Comparison of ENCODE assay signal across 1 cellular context in the genomic region with DNA sequence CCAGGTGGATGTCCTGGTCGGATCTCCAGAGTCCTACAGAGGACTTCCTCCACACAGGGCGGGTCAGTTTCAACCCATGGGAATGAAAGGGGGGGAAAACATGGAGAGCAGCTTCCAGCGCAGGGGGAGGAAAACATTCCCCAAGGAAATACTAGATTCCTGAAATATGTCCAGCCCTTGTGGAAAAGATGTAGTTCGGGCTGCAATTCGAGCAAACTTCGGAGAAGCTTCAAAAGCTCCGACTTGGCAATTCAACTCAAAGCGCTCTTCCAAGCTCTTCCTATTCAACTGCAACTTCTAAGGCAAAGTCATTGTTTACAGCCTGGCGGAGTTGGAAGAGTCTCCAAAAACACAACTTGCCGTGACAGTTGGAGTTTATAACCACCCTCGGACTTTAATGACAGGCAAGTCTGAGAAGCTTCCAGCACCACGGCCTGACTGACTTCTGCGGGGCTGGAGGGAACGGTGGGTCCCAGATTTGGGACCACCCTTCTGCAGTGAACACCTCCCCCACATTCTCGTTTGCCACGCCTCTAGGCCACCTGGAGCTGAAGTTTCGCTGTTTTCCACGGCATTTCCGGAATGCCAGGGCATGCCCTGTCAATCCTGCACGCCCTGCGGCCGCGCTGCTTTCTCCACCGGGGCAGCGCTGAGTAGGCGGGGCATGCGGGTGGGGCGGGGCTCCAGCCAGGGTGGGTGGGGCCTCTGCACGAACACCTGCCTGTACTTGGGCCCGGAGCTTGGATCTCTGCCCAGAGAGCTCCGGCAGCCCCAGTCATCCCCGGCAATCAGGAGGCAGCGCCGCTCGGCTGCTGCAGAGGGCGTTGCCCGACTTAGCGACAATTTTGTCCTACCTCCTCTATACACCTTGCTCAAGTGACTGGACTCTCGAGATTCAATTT.
A peak's percentile ranks its signal among the peaks of the same experiment; 100 is the strongest.
TF ChIP-seq lines count a peak whose summit lies in the region.

No MANE protein-coding gene starts in this region.

TF ChIP-seq in HEK293, 187 proteins besides CTCF, POLR2A, EP300 and RAD21 (continued from another document):
- TF ChIP-seq, protein P1, sequence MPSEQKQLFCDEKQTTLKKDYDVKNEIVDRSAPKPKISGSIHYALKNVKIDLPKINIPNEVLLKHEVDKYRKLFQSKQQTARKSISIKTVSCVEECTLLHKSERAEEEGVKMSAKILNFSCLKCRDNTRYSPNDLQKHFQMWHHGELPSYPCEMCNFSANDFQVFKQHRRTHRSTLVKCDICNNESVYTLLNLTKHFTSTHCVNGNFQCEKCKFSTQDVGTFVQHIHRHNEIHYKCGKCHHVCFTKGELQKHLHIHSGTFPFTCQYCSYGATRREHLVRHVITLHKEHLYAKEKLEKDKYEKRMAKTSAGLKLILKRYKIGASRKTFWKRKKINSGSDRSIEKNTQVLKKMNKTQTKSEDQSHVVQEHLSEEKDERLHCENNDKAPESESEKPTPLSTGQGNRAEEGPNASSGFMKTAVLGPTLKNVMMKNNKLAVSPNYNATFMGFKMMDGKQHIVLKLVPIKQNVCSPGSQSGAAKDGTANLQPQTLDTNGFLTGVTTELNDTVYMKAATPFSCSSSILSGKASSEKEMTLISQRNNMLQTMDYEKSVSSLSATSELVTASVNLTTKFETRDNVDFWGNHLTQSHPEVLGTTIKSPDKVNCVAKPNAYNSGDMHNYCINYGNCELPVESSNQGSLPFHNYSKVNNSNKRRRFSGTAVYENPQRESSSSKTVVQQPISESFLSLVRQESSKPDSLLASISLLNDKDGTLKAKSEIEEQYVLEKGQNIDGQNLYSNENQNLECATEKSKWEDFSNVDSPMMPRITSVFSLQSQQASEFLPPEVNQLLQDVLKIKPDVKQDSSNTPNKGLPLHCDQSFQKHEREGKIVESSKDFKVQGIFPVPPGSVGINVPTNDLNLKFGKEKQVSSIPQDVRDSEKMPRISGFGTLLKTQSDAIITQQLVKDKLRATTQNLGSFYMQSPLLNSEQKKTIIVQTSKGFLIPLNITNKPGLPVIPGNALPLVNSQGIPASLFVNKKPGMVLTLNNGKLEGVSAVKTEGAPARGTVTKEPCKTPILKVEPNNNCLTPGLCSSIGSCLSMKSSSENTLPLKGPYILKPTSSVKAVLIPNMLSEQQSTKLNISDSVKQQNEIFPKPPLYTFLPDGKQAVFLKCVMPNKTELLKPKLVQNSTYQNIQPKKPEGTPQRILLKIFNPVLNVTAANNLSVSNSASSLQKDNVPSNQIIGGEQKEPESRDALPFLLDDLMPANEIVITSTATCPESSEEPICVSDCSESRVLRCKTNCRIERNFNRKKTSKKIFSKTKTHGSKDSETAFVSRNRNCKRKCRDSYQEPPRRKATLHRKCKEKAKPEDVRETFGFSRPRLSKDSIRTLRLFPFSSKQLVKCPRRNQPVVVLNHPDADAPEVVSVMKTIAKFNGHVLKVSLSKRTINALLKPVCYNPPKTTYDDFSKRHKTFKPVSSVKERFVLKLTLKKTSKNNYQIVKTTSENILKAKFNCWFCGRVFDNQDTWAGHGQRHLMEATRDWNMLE (tag by site-specific recombination; conservative IDR thresholded peaks at IDR 0.05; ENCODE audit: low read depth): no peak
- peak; percentile 21; the same call in 1 of the 2 replicates for TF ChIP-seq KLF8 (tag by site-specific recombination; IDR thresholded peaks at IDR 0.05)
- no peak for TF ChIP-seq ZNF510 (tag by site-specific recombination; IDR thresholded peaks at IDR 0.05; ENCODE audit: insufficient replicate concordance)
- peak; percentile 56; the same call in 1 of the 2 replicates for TF ChIP-seq ZNF660 (tag by site-specific recombination; IDR thresholded peaks at IDR 0.05)
- TF ChIP-seq ZNF266 (tag by site-specific recombination; IDR thresholded peaks at IDR 0.05; ENCODE audit: low read depth): no peak
- TF ChIP-seq, protein P2, sequence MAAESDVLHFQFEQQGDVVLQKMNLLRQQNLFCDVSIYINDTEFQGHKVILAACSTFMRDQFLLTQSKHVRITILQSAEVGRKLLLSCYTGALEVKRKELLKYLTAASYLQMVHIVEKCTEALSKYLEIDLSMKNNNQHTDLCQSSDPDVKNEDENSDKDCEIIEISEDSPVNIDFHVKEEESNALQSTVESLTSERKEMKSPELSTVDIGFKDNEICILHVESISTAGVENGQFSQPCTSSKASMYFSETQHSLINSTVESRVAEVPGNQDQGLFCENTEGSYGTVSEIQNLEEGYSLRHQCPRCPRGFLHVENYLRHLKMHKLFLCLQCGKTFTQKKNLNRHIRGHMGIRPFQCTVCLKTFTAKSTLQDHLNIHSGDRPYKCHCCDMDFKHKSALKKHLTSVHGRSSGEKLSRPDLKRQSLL (tag by site-specific recombination; IDR thresholded peaks at IDR 0.05): 0 out of 2 replicates have a peak, but pooled peaks have one; percentile 6
- TF ChIP-seq, protein P3, sequence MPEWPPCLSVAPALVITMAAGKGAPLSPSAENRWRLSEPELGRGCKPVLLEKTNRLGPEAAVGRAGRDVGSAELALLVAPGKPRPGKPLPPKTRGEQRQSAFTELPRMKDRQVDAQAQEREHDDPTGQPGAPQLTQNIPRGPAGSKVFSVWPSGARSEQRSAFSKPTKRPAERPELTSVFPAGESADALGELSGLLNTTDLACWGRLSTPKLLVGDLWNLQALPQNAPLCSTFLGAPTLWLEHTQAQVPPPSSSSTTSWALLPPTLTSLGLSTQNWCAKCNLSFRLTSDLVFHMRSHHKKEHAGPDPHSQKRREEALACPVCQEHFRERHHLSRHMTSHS (tag by site-specific recombination; IDR thresholded peaks at IDR 0.05): no peak
- TF ChIP-seq ZNF670 (tag by site-specific recombination; IDR thresholded peaks at IDR 0.05; ENCODE audit: low read depth): no peak
- no peak for TF ChIP-seq HOXA7 (CRISPR knock-in tag; IDR thresholded peaks at IDR 0.05; ENCODE audit: borderline replicate concordance)
- TF ChIP-seq ZBTB17 (tag by site-specific recombination; IDR thresholded peaks at IDR 0.05): peak; percentile 46; the same call in 1 of the 2 replicates
- TF ChIP-seq PRDM1 (tag by site-specific recombination; IDR thresholded peaks at IDR 0.05): peak; percentile 23; the same call in 1 of the 2 replicates
- peak; percentile 69 for TF ChIP-seq ZNF335 (tag by site-specific recombination; conservative IDR thresholded peaks at IDR 0.05)
- TF ChIP-seq ZSCAN23 (tag by site-specific recombination; IDR thresholded peaks at IDR 0.05): no peak
- TF ChIP-seq KLF1 (tag by site-specific recombination; IDR thresholded peaks at IDR 0.05): peak; percentile 29; the same call in 1 of the 2 replicates
- peak; percentile 77 for TF ChIP-seq ZNF341 (tag by site-specific recombination; IDR thresholded peaks at IDR 0.05; ENCODE audit: low read depth)
- peak; percentile 40; the same call in 1 of the 2 replicates for TF ChIP-seq KLF9 (tag by site-specific recombination; IDR thresholded peaks at IDR 0.05; ENCODE audit: low read depth)
- TF ChIP-seq, protein P4, sequence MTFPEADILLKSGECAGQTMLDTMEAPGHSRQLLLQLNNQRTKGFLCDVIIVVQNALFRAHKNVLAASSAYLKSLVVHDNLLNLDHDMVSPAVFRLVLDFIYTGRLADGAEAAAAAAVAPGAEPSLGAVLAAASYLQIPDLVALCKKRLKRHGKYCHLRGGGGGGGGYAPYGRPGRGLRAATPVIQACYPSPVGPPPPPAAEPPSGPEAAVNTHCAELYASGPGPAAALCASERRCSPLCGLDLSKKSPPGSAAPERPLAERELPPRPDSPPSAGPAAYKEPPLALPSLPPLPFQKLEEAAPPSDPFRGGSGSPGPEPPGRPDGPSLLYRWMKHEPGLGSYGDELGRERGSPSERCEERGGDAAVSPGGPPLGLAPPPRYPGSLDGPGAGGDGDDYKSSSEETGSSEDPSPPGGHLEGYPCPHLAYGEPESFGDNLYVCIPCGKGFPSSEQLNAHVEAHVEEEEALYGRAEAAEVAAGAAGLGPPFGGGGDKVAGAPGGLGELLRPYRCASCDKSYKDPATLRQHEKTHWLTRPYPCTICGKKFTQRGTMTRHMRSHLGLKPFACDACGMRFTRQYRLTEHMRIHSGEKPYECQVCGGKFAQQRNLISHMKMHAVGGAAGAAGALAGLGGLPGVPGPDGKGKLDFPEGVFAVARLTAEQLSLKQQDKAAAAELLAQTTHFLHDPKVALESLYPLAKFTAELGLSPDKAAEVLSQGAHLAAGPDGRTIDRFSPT (tag by site-specific recombination; IDR thresholded peaks at IDR 0.05): peak; percentile 49; the same call in 1 of the 2 replicates
- no peak for TF ChIP-seq ZNF521 (tag by site-specific recombination; IDR thresholded peaks at IDR 0.05)
- TF ChIP-seq ZEB2 (tag by site-specific recombination; IDR thresholded peaks at IDR 0.05): 0 out of 2 replicates have a peak, but pooled peaks have one; percentile 40
